ENCODE assay signal across 8 cellular contexts in the genomic region with DNA sequence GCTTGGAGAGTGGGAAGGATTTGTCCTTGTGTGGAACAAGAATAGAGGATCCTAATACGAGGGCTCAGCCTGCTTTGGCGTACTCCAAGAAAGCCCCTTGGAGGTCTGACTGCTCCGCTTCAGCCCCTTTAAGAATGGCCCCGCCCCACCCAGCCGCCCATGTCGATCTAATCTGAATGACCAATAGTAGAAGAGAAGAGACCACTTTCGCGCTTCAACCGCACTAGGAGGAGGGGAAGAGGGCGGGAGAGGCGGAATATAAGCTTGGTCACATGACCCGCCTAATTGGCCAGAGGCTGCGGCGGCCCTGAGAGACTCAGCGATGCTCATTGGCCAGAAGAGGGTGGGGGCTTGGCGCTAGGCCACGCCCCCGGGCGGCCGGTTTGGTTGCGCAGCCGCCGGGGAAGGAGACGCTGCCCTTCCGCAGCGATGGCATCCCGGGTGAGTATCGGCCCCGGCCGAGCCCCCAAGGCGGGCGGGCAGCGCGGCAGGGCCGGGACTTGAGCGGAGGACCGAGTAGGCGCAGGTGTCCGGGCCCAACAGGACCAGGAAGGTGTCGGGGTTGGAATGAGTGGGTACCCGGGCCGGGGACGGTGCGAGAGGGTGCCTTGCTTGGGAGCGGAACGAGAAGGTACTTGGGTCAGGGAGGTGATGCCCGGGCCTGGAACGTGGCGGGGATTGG. TPM values are rescaled to one million over a fixed set of nuclear protein-coding genes. Genes with fewer than 3 reads are reported as not detected.
DNase-seq lines count a peak whose midpoint lies in the region; ATAC-seq and TF ChIP-seq lines count a peak whose summit lies in the region.

MIGA2 (plus strand) TSS at position 386 of the 682 bp plus-strand sequence. CDS start 3,969 bp downstream, outside the sequence.

- ATAC-seq in HG02759 (IDR thresholded peaks at IDR 0.05; ENCODE audit: unreplicated experiment) (peak; percentile 94), Right ventricle myocardium superior (ENCODE audit: poor library complexity) (peak; percentile 97)
- peak; percentile 98 for ATAC-seq in activated naive CD8-positive, alpha-beta T cell treated with anti-CD3 and anti-CD28 coated beads, Interleukin-2, amount 50 U/mL, for 24 hours

- H3K4me2 ChIP-seq in parathyroid adenoma (ENCODE audit: low read length): peak within 1 kb of the TSS; percentile 96

- H3K4me1 ChIP-seq in parathyroid adenoma: no peaks in the 10 kb centered on the region
- H3K4me1 ChIP-seq in transverse colon: peaks cover 14 to 25% (median 22%) of the 10 kb centered on the region in 4 donors

- peak; percentile 98 for TF ChIP-seq POLR2A in transverse colon (IDR thresholded peaks at IDR 0.05)

- peaks cover 5% of the 10 kb centered on the region for H3K36me3 Mint-ChIP-seq in activated naive CD8-positive, alpha-beta T cell treated with anti-CD3 and anti-CD28 coated beads, Interleukin-2, amount 50 U/mL, for 24 hours (ENCODE audit: low read depth)

- H3K9me3 Mint-ChIP-seq in activated naive CD8-positive, alpha-beta T cell treated with anti-CD3 and anti-CD28 coated beads, Interleukin-2, amount 50 U/mL, for 24 hours: no peaks in the 10 kb centered on the region

- 0% methylated on average over 47 of the region's 49 CpGs; no CpG with 5 or more reads in 1 of the 2 donors for WGBS in transverse colon (ENCODE audit: low coverage in 1 of 2), 2 donors

- H3K4me1 Mint-ChIP-seq in activated naive CD8-positive, alpha-beta T cell treated with anti-CD3 and anti-CD28 coated beads, Interleukin-2, amount 50 U/mL, for 24 hours: peaks cover 27% of the 10 kb centered on the region

- peak within 1 kb of the TSS; percentile 84 for H2AFZ ChIP-seq in parathyroid adenoma

- H3K27ac ChIP-seq in parathyroid adenoma: peak within 1 kb of the TSS; percentile 60
- peak within 1 kb of the TSS; percentile 83 to 90 (median 87) for H3K27ac ChIP-seq in transverse colon

- H3K36me3 ChIP-seq in parathyroid adenoma (ENCODE audit: control insufficient read depth, insufficient read depth, low read length) (no peaks in the 10 kb centered on the region), transverse colon (peaks cover 0 to 11% (median 4%) of the 10 kb centered on the region in 4 donors)

- H3K79me2 ChIP-seq in parathyroid adenoma: peaks cover 15% of the 10 kb centered on the region

- no peaks in the 10 kb centered on the region for H3K27me3 Mint-ChIP-seq in activated naive CD8-positive, alpha-beta T cell treated with anti-CD3 and anti-CD28 coated beads, Interleukin-2, amount 50 U/mL, for 24 hours

- peak within 1 kb of the TSS; percentile 28 for H3K9ac ChIP-seq in parathyroid adenoma

- peak within 1 kb of the TSS; percentile 75 for H3K4me3 ChIP-seq in GM12864 (ENCODE audit: low read depth, low read length)
- peak within 1 kb of the TSS; percentile 94 for H3K4me3 ChIP-seq in parathyroid adenoma (ENCODE audit: low read depth, low read length)
- H3K4me3 ChIP-seq in transverse colon: peak within 1 kb of the TSS; percentile 63 to 92 (median 74)

- H3K27ac Mint-ChIP-seq in activated naive CD8-positive, alpha-beta T cell treated with anti-CD3 and anti-CD28 coated beads, Interleukin-2, amount 50 U/mL, for 24 hours: peak within 1 kb of the TSS; percentile 78

- peak within 1 kb of the TSS; percentile 91 for H3K4me3 Mint-ChIP-seq in activated naive CD8-positive, alpha-beta T cell treated with anti-CD3 and anti-CD28 coated beads, Interleukin-2, amount 50 U/mL, for 24 hours

- DNase-seq in GM12864 (ENCODE audit: low read depth) (peak; percentile 97), NCI-H1417 (lab: John Stamatoyannopoulos, UW) (peak; percentile 94 to 100 (median 99)), SW 1271 (lab: John Stamatoyannopoulos, UW) (peak; percentile 98 to 100), Right ventricle myocardium superior (peak; percentile 99), transverse colon (peak; percentile 98)
- peak; percentile 93 for DNase-seq in activated naive CD8-positive, alpha-beta T cell treated with anti-CD3 and anti-CD28 coated beads, Interleukin-2, amount 50 U/mL, for 24 hours

- intact Hi-C loops in Right ventricle myocardium superior (cut with DNase I): no loop called here
- intact Hi-C loops in transverse colon (cut with DNase I; ENCODE audit: low total_unique reads): no loop called here

- H3K27me3 ChIP-seq in parathyroid adenoma (ENCODE audit: control insufficient read depth, insufficient read depth, low read length): no peaks in the 10 kb centered on the region
- no peaks in the 10 kb centered on the region for H3K27me3 ChIP-seq in transverse colon

- TF ChIP-seq EP300 in transverse colon (IDR thresholded peaks at IDR 0.05; ENCODE audit: low read depth): no peak

- H3K9me3 ChIP-seq in parathyroid adenoma (ENCODE audit: control insufficient read depth, low read length) (no peaks in the 10 kb centered on the region), transverse colon (no peaks in the 10 kb centered on the region)

- in situ Hi-C loops in transverse colon (cut with MboI; ENCODE audit: low pct_ligation_motif_present in 1 of 4, low pct_unique_long_range_greater_than_20kb in 1 of 4, low sequenced_read_pairs in 3 of 4): no loop called here

- TF ChIP-seq CTCF in GM12864 (IDR thresholded peaks at IDR 0.05; ENCODE audit: low read depth, low read length, missing control alignments): no peak
- TF ChIP-seq CTCF in parathyroid adenoma (IDR thresholded peaks at IDR 0.05): no peak
- no peak for TF ChIP-seq CTCF in transverse colon (IDR thresholded peaks at IDR 0.05)

RNA-seq across cellular contexts. Expression of gene MIGA2, which starts in this region (rescaled TPM):
- 32.8 TPM for total RNA-seq in Right ventricle myocardium superior
- total RNA-seq in transverse colon: 100 to 1,000 TPM in 1 of 4 donors, 10 to 100 TPM in 3; 72.0 to 245 (median 74.0) TPM

Comparison
In these comparisons a context has a peak if more than half of its experiments do, and no peak if none do; other contexts are left out.
1. Peak in every context shown above with its lines: DNase-seq, ATAC-seq, H3K4me3 ChIP-seq and H3K27ac ChIP-seq.